9 cellular contexts compared by ENCODE assay signal in genomic region chr16:66483689-66484452, GRCh38. TPM values are rescaled to one million over a fixed set of nuclear protein-coding genes. Genes with fewer than 3 reads are reported as not detected.
DNase-seq lines count a peak whose midpoint lies in the region; ATAC-seq, FAIRE-seq and TF ChIP-seq lines count a peak whose summit lies in the region.
"Had no signal": no experiment of that assay in that cellular context is flagged by ENCODE, and none has a peak within 500 bp of the region (broad histone marks: within the 10 kb centered on the region; RNA-seq: fewer than 3 reads in every experiment).

No MANE protein-coding gene starts in this region.

- H4K8ac ChIP-seq in H9 (replicated peaks; ENCODE audit: insufficient read length, low read depth, low read length), result no peak overlapping the region

- no peak for FAIRE-seq in astrocyte (lab: Jason Lieb, UNC)
- FAIRE-seq: islet of Langerhans had no signal

- H3K79me2 ChIP-seq in H9 (ENCODE audit: insufficient read depth, low read length) (no peaks in the 10 kb centered on the region), astrocyte (ENCODE audit: insufficient read depth, low read length) (no peaks in the 10 kb centered on the region)

- H4K91ac ChIP-seq in H9 (ENCODE audit: insufficient read length, low read depth, low read length), result no peak overlapping the region

- H3K27me3 ChIP-seq in H9 (ENCODE audit: insufficient read depth, low read length) (no peaks in the 10 kb centered on the region), astrocyte (ENCODE audit: insufficient read depth, low read length) (no peaks in the 10 kb centered on the region)

- H3K4me2 ChIP-seq in H9 (ENCODE audit: insufficient read depth, insufficient read length, low read length), result no peak overlapping the region
- no peak overlapping the region for H3K4me2 ChIP-seq in astrocyte (ENCODE audit: low read length)

- H3K27ac Mint-ChIP-seq in H9, result peak overlapping the region in 1 of 3 experiments; percentile 71; a peak in 2 of 7 replicates
- no peak overlapping the region for H3K27ac Mint-ChIP-seq in astrocyte (ENCODE audit: unreplicated experiment)

- no peak overlapping the region for H3K27ac ChIP-seq in H9 (ENCODE audit: insufficient read length, low read depth, low read length)
- no peak overlapping the region for H3K27ac ChIP-seq in astrocyte (ENCODE audit: low read depth, low read length)

- H3K56ac ChIP-seq in H9 (ENCODE audit: insufficient read length, low read depth, low read length), result no peak overlapping the region

- TF ChIP-seq CTCF in H9 (conservative IDR thresholded peaks at IDR 0.05) (peak; percentile 92), astrocyte (IDR thresholded peaks at IDR 0.05; ENCODE audit: insufficient read depth, low read depth, low read length) (peak; percentile 98)

- H3K36me3 ChIP-seq in astrocyte (ENCODE audit: insufficient read depth, low read length), result no peaks in the 10 kb centered on the region

- H3K27me3 Mint-ChIP-seq in H9 (ENCODE audit: low read depth) (no peaks in the 10 kb centered on the region; the same call in none of the 2 replicates), astrocyte (ENCODE audit: low read depth, unreplicated experiment) (peaks cover 11% of the 10 kb centered on the region)

- H2BK5ac ChIP-seq in H9 (ENCODE audit: insufficient read length, low read length), result no peak overlapping the region

- no peak overlapping the region for H2BK15ac ChIP-seq in H9 (ENCODE audit: low read depth, low read length)

- peak overlapping the region in 1 of 2 experiments; percentile 17; a peak in 1 of 5 replicates for H3K4me3 Mint-ChIP-seq in H9
- no peak overlapping the region for H3K4me3 Mint-ChIP-seq in astrocyte (ENCODE audit: unreplicated experiment)

- H3K79me1 ChIP-seq in H9 (ENCODE audit: insufficient read depth, low read depth, low read length, poor library complexity, severe bottlenecking), result no peaks in the 10 kb centered on the region

- no peak overlapping the region for H2AK5ac ChIP-seq in H9 (ENCODE audit: insufficient read length, low read length)

- no peaks in the 10 kb centered on the region for H4K20me1 ChIP-seq in H9 (ENCODE audit: control insufficient read depth, insufficient read depth, insufficient read length)
- H4K20me1 ChIP-seq in astrocyte (ENCODE audit: insufficient read depth, low read length), result no peaks in the 10 kb centered on the region

- H3K9me3 ChIP-seq in H9 (ENCODE audit: control insufficient read depth, low read depth, low read length) (no peaks in the 10 kb centered on the region), astrocyte (ENCODE audit: insufficient read depth, low read depth, low read length) (no peaks in the 10 kb centered on the region)

- no peak overlapping the region for H3T11ph ChIP-seq in H9 (ENCODE audit: low read length)

- H3K18ac ChIP-seq in H9 (ENCODE audit: insufficient read length, low read depth, low read length), result no peak overlapping the region

- H3K4me1 ChIP-seq in H9 (ENCODE audit: insufficient read depth, low read length), result no peaks in the 10 kb centered on the region
- peaks cover 18% of the 10 kb centered on the region for H3K4me1 ChIP-seq in astrocyte (ENCODE audit: insufficient read depth, low read length)

- H3K9ac ChIP-seq in H9 (ENCODE audit: extremely low read depth, insufficient read length, low read length), result no peak overlapping the region
- no peak overlapping the region for H3K9ac ChIP-seq in astrocyte (ENCODE audit: low read length)

- H3K4me1 Mint-ChIP-seq in H9, result peaks cover 15% of the 10 kb centered on the region in 2 experiments
- H3K4me1 Mint-ChIP-seq in astrocyte (ENCODE audit: low read depth, unreplicated experiment), result peaks cover 8% of the 10 kb centered on the region

- no peak overlapping the region for H3K23ac ChIP-seq in H9 (ENCODE audit: insufficient read length, low read depth, low read length)

- ATAC-seq in HG03095 (IDR thresholded peaks at IDR 0.05; ENCODE audit: unreplicated experiment), result no peak

- H2BK120ac ChIP-seq in H9 (ENCODE audit: low read depth, low read length, poor library complexity, severe bottlenecking), result no peak overlapping the region

- H3K36me3 Mint-ChIP-seq in H9 (ENCODE audit: insufficient read depth in 1 of 3, low read depth in 3 of 3) (0 out of 7 replicates have a peak, but pooled peaks cover 0 to 3% (median 0%) of the 10 kb centered on the region in 3 experiments), astrocyte (ENCODE audit: low read depth, unreplicated experiment) (peaks cover 4% of the 10 kb centered on the region)

- H3K23me2 ChIP-seq in H9 (ENCODE audit: insufficient read length, low read depth, low read length, poor library complexity, severe bottlenecking), result no peaks in the 10 kb centered on the region

- H4K5ac ChIP-seq in H9 (ENCODE audit: insufficient read length, low read depth, low read length), result no peak overlapping the region

- H3K14ac ChIP-seq in H9 (ENCODE audit: insufficient read depth, low read length), result no peak overlapping the region

- H2BK20ac ChIP-seq in H9 (ENCODE audit: low read depth, low read length, poor library complexity, severe bottlenecking), result no peak overlapping the region

- no peak overlapping the region for H2BK12ac ChIP-seq in H9 (ENCODE audit: insufficient read length, low read depth, low read length)

- H3K9me3 Mint-ChIP-seq in H9 (peaks cover 5 to 6% of the 10 kb centered on the region in 2 experiments; a peak in 3 of 5 replicates), astrocyte (ENCODE audit: unreplicated experiment) (no peaks in the 10 kb centered on the region)

- no CpG with 5 or more reads among the region's 14 CpGs for WGBS in H9 (ENCODE audit: extremely low coverage, insufficient read length, low lambda C conversion rate)

- no peak overlapping the region for H3K4me3 ChIP-seq in astrocyte (ENCODE audit: insufficient read depth, low read depth, low read length)

- no peak overlapping the region for H3K4ac ChIP-seq in H9 (ENCODE audit: low read depth, low read length)

- H2AFZ ChIP-seq in H9 (ENCODE audit: low read length), result no peak overlapping the region
- H2AFZ ChIP-seq in astrocyte (ENCODE audit: low read depth, low read length), result no peak overlapping the region

- DNase-seq in Daoy (ENCODE audit: low read depth) (peak; percentile 79), H9 (peak; percentile 90), NCI-H146 treated with DMSO at 0.1 percent for 48 hours (lab: John Stamatoyannopoulos, UW; ENCODE audit: unreplicated experiment) (peak; percentile 32), T1000 (lab: John Stamatoyannopoulos, UW) (peak; percentile 48), astrocyte (ENCODE audit: low read depth) (peak; percentile 30), hippocampal formation (lab: John Stamatoyannopoulos, UW) (peak; percentile 28 to 56), smooth muscle cell of the brain vasculature (ENCODE audit: low read depth, low spot score) (peak; percentile 35)

RNA-seq across cellular contexts. Expression of gene BEAN1, which starts 56.8 kb away (rescaled TPM):
- total RNA-seq in Daoy (2014; rRNA removed; shearing (Covaris generic)), result 0.21 TPM in 1 of 2 replicates, not detected in the other
- total RNA-seq in H9 (2021), result 0.24 TPM in 1 of 2 replicates, not detected in the other
- 1.2 and 2.1 TPM in 2 replicates for total RNA-seq in astrocyte

Comparison
In these comparisons a context has a peak if more than half of its experiments do, and no peak if none do; other contexts are left out.
1. DNase-seq: peak in every context shown above with its lines; median percentile 90 in H9; 79 in Daoy; 48 in T1000; 42 in hippocampal formation; 35 in smooth muscle cell of the brain vasculature; 32 in NCI-H146 treated with DMSO at 0.1 percent for 48 hours; 30 in astrocyte.